In genomic region chr6:150195996-150196417, GRCh38 we compare ENCODE assay signal across 1 cellular context.
TF ChIP-seq lines count a peak whose summit lies in the region.

No MANE protein-coding gene starts in this region.

TF ChIP-seq in K562, 482 proteins besides CTCF, POLR2A, EP300 and RAD21 (continued from another document and continues in another):
- TF ChIP-seq RREB1 (CRISPR knock-in tag; IDR thresholded peaks at IDR 0.05) (no peak), MEF2D (tag; conservative IDR thresholded peaks at IDR 0.05; ENCODE audit: low read depth) (peak; percentile 66; the same call in 1 of the 2 replicates), TRIM24 (IDR thresholded peaks at IDR 0.05) (no peak), ZNF121 (CRISPR knock-in tag; conservative IDR thresholded peaks at IDR 0.05) (no peak), TAF7 (tag; IDR thresholded peaks at IDR 0.05) (no peak), GTF2A2 (tag; IDR thresholded peaks at IDR 0.05) (no peak), PKNOX1 (IDR thresholded peaks at IDR 0.05) (peak; percentile 86), ZC3H8 (IDR thresholded peaks at IDR 0.05) (no peak), ZNF140 (CRISPR knock-in tag; IDR thresholded peaks at IDR 0.05) (no peak), SNIP1 (IDR thresholded peaks at IDR 0.05; ENCODE audit: low read depth) (no peak), ELF1 (tag; IDR thresholded peaks at IDR 0.05) (no peak), MCM3 (IDR thresholded peaks at IDR 0.05) (no peak), ETV5 (CRISPR knock-in tag; IDR thresholded peaks at IDR 0.05; ENCODE audit: low read depth) (no peak), NUFIP1 (IDR thresholded peaks at IDR 0.05; ENCODE audit: partially characterized antibody) (no peak), ZMIZ1 (IDR thresholded peaks at IDR 0.05; ENCODE audit: low read depth in 2 of 2, low read length in 2 of 2) (no peak), ZNF384 (IDR thresholded peaks at IDR 0.05; ENCODE audit: low read depth, low read length) (no peak), PTTG1 (tag; IDR thresholded peaks at IDR 0.05; ENCODE audit: low read depth) (no peak), ZNF609 (CRISPR knock-in tag; IDR thresholded peaks at IDR 0.05; ENCODE audit: borderline replicate concordance) (no peak), TSHZ1 (CRISPR knock-in tag; IDR thresholded peaks at IDR 0.05) (no peak), KLF10 (CRISPR knock-in tag; IDR thresholded peaks at IDR 0.05) (no peak), NFXL1 (CRISPR knock-in tag; IDR thresholded peaks at IDR 0.05) (no peak), ERF (CRISPR knock-in tag; IDR thresholded peaks at IDR 0.05) (no peak), FOXK1 (CRISPR knock-in tag; IDR thresholded peaks at IDR 0.05; ENCODE audit: borderline replicate concordance) (no peak), BHLHE40 (IDR thresholded peaks at IDR 0.05; ENCODE audit: low read length) (no peak), NBN (IDR thresholded peaks at IDR 0.05; ENCODE audit: low read depth) (no peak), ZBED1 (IDR thresholded peaks at IDR 0.05) (no peak), ZSCAN29 (IDR thresholded peaks at IDR 0.05) (no peak)
- TF ChIP-seq, protein P1, sequence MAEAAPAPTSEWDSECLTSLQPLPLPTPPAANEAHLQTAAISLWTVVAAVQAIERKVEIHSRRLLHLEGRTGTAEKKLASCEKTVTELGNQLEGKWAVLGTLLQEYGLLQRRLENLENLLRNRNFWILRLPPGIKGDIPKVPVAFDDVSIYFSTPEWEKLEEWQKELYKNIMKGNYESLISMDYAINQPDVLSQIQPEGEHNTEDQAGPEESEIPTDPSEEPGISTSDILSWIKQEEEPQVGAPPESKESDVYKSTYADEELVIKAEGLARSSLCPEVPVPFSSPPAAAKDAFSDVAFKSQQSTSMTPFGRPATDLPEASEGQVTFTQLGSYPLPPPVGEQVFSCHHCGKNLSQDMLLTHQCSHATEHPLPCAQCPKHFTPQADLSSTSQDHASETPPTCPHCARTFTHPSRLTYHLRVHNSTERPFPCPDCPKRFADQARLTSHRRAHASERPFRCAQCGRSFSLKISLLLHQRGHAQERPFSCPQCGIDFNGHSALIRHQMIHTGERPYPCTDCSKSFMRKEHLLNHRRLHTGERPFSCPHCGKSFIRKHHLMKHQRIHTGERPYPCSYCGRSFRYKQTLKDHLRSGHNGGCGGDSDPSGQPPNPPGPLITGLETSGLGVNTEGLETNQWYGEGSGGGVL (CRISPR knock-in tag; IDR thresholded peaks at IDR 0.05), result no peak
- TF ChIP-seq, protein P2, sequence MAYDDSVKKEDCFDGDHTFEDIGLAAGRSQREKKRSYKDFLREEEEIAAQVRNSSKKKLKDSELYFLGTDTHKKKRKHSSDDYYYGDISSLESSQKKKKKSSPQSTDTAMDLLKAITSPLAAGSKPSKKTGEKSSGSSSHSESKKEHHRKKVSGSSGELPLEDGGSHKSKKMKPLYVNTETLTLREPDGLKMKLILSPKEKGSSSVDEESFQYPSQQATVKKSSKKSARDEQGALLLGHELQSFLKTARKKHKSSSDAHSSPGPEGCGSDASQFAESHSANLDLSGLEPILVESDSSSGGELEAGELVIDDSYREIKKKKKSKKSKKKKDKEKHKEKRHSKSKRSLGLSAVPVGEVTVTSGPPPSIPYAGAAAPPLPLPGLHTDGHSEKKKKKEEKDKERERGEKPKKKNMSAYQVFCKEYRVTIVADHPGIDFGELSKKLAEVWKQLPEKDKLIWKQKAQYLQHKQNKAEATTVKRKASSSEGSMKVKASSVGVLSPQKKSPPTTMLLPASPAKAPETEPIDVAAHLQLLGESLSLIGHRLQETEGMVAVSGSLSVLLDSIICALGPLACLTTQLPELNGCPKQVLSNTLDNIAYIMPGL (CRISPR knock-in tag; IDR thresholded peaks at IDR 0.05), result no peak
- TF ChIP-seq, protein P3, sequence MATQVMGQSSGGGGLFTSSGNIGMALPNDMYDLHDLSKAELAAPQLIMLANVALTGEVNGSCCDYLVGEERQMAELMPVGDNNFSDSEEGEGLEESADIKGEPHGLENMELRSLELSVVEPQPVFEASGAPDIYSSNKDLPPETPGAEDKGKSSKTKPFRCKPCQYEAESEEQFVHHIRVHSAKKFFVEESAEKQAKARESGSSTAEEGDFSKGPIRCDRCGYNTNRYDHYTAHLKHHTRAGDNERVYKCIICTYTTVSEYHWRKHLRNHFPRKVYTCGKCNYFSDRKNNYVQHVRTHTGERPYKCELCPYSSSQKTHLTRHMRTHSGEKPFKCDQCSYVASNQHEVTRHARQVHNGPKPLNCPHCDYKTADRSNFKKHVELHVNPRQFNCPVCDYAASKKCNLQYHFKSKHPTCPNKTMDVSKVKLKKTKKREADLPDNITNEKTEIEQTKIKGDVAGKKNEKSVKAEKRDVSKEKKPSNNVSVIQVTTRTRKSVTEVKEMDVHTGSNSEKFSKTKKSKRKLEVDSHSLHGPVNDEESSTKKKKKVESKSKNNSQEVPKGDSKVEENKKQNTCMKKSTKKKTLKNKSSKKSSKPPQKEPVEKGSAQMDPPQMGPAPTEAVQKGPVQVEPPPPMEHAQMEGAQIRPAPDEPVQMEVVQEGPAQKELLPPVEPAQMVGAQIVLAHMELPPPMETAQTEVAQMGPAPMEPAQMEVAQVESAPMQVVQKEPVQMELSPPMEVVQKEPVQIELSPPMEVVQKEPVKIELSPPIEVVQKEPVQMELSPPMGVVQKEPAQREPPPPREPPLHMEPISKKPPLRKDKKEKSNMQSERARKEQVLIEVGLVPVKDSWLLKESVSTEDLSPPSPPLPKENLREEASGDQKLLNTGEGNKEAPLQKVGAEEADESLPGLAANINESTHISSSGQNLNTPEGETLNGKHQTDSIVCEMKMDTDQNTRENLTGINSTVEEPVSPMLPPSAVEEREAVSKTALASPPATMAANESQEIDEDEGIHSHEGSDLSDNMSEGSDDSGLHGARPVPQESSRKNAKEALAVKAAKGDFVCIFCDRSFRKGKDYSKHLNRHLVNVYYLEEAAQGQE (CRISPR knock-in tag; IDR thresholded peaks at IDR 0.05; ENCODE audit: low read depth), result no peak
